8 cellular contexts compared by ENCODE assay signal in genomic region chr16:4612977-4613635, GRCh38. TPM values are rescaled to one million over a fixed set of nuclear protein-coding genes. Genes with fewer than 3 reads are reported as not detected.
DNase-seq lines count a peak whose midpoint lies in the region; ATAC-seq and TF ChIP-seq lines count a peak whose summit lies in the region.

No MANE protein-coding gene starts in this region.

- no peak for TF ChIP-seq CTCF in heart right ventricle (IDR thresholded peaks at IDR 0.05)
- no peak for TF ChIP-seq CTCF in brain (conservative IDR thresholded peaks at IDR 0.05)

- H3K27me3 Mint-ChIP-seq in brain (peaks cover 4% of the 10 kb centered on the region), memory B cell (no peaks in the 10 kb centered on the region)

- H3K4me3 ChIP-seq in heart right ventricle, result peak overlapping the region; percentile 70 to 90 (median 86)
- H3K4me3 ChIP-seq in aorta (ENCODE audit: low read length in 2 of 2), result peak overlapping the region; percentile 88 to 91

- H3K27ac Mint-ChIP-seq in brain (peak overlapping the region in 2 of 5 experiments; percentile 30 to 66), memory B cell (no peak overlapping the region)

- DNase-seq in heart right ventricle (no peak), Right ventricle myocardium superior (no peak), memory B cell (ENCODE audit: low spot score in 2 of 2) (no peak), aorta (no peak), NCI-H510A (lab: John Stamatoyannopoulos, UW) (no peak)

- H3K36me3 Mint-ChIP-seq in brain (no peaks in the 10 kb centered on the region), memory B cell (peaks cover 5% of the 10 kb centered on the region)

- H3K27me3 ChIP-seq in heart right ventricle (no peaks in the 10 kb centered on the region), aorta (ENCODE audit: control insufficient read depth in 1 of 2, insufficient read depth in 2 of 2, low read length in 1 of 2) (no peaks in the 10 kb centered on the region)

- H3K4me1 ChIP-seq in heart right ventricle (peaks cover 13 to 59% (median 50%) of the 10 kb centered on the region in 9 donors), aorta (ENCODE audit: control insufficient read depth in 1 of 2, insufficient read depth in 2 of 2, low read length in 2 of 2) (no peaks in the 10 kb centered on the region)

- intact Hi-C loops in heart right ventricle (cut with DNase I), result no loop called here
- intact Hi-C loops in Right ventricle myocardium superior (cut with DNase I), result no loop called here
- intact Hi-C loops in aorta (cut with DNase I), result loop anchor here in 1 of 2 donors (5.0 to 10.0 kb wide), 2 partner anchors 79 to 108 kb away; partner anchors contain the start of gene NUDT16L1

- H3K36me3 ChIP-seq in heart right ventricle, result peaks cover 0 to 22% (median 4%) of the 10 kb centered on the region in 9 donors
- H3K36me3 ChIP-seq in aorta (ENCODE audit: control insufficient read depth in 1 of 2, insufficient read depth in 2 of 2, low read length in 1 of 2), result peaks cover 0 to 1% of the 10 kb centered on the region in 2 donors

- H3K4me1 Mint-ChIP-seq in brain (peaks cover 44% of the 10 kb centered on the region), memory B cell (peaks cover 12% of the 10 kb centered on the region)

- 53 to 74% methylated on average over 14 of the region's 14 CpGs for WGBS in heart right ventricle, 2 donors
- 47 to 53% methylated on average over 14 of the region's 14 CpGs for WGBS in aorta, 2 donors

- H3K9me3 Mint-ChIP-seq in brain (no peaks in the 10 kb centered on the region), memory B cell (no peaks in the 10 kb centered on the region)

- ATAC-seq in heart right ventricle (no peak), Right ventricle myocardium superior (ENCODE audit: poor library complexity) (no peak), memory B cell (ENCODE audit: low read depth) (no peak), aorta (ENCODE audit: low FRiP score) (no peak), GM21423 (IDR thresholded peaks at IDR 0.05; ENCODE audit: unreplicated experiment) (no peak), GM19023 (IDR thresholded peaks at IDR 0.05; ENCODE audit: unreplicated experiment) (no peak)

- peak overlapping the region; percentile 79 to 88 (median 80) for H3K4me3 Mint-ChIP-seq in brain
- H3K4me3 Mint-ChIP-seq in memory B cell, result peak overlapping the region; percentile 71

- H3K27ac ChIP-seq in heart right ventricle (peak overlapping the region in 5 of 10 donors; percentile 95 to 100 (median 96)), aorta (ENCODE audit: low read depth in 1 of 2, low read length in 2 of 2) (no peak overlapping the region)

- H3K9me3 ChIP-seq in heart right ventricle (no peaks in the 10 kb centered on the region), aorta (ENCODE audit: control insufficient read depth, low read length) (no peaks in the 10 kb centered on the region)

RNA-seq across cellular contexts. Expression of gene UBALD1, which starts 1.6 kb away (rescaled TPM):
- total RNA-seq in heart right ventricle, result 10 to 100 TPM; 14.7 to 34.4 (median 20.4) TPM
- polyA plus RNA-seq in heart right ventricle, result 10 to 100 TPM; 19.4 to 39.4 TPM
- 27.5 TPM for total RNA-seq in Right ventricle myocardium superior
- polyA plus RNA-seq in brain (ENCODE audit: insufficient read depth, low read depth, low replicate concordance), result 50.5 TPM
- total RNA-seq in aorta, result 10 to 100 TPM; 20.4 to 21.2 TPM
- polyA plus RNA-seq in aorta, result 10 to 100 TPM; 11.1 to 32.3 TPM

RNA-seq across cellular contexts. Expression of gene MGRN1, which starts 11.5 kb away (rescaled TPM):
- total RNA-seq in heart right ventricle, result 10 to 100 TPM; 32.2 to 73.5 (median 42.9) TPM
- 10 to 100 TPM; 19.2 to 20.3 TPM for polyA plus RNA-seq in heart right ventricle
- total RNA-seq in Right ventricle myocardium superior, result 27.9 TPM
- 63.1 TPM for polyA plus RNA-seq in brain (ENCODE audit: insufficient read depth, low read depth, low replicate concordance)
- 10 to 100 TPM; 64.3 to 77.7 TPM for total RNA-seq in aorta
- 10 to 100 TPM; 15.4 to 21.5 TPM for polyA plus RNA-seq in aorta

RNA-seq across cellular contexts. Expression of gene C16orf96, which starts 57.0 kb away (rescaled TPM):
- total RNA-seq in heart right ventricle (under 1 TPM; 0.06 to 0.21 (median 0.09) TPM), Right ventricle myocardium superior (0.11 TPM), aorta (under 1 TPM; 0.13 to 0.24 TPM)
- polyA plus RNA-seq in heart right ventricle (under 1 TPM in 1 of 2 donors, not detected in 1; 0.01 TPM), brain (ENCODE audit: insufficient read depth, low read depth, low replicate concordance) (0.90 TPM), aorta (not detected)
